Comparison of ENCODE assay signal across 8 cellular contexts in genomic region chr2:158457826-158458616, GRCh38. TPM values are rescaled to one million over a fixed set of nuclear protein-coding genes. Genes with fewer than 3 reads are reported as not detected.
DNase-seq lines count a peak whose midpoint lies in the region; ATAC-seq, FAIRE-seq and TF ChIP-seq lines count a peak whose summit lies in the region.

No MANE protein-coding gene starts in this region.

- peaks cover 10 to 41% (median 32%) of the 10 kb centered on the region in 4 donors for H3K4me1 Mint-ChIP-seq in CD4-positive, CD25-positive, alpha-beta regulatory T cell
- peaks cover 28% of the 10 kb centered on the region for H3K4me1 Mint-ChIP-seq in neural crest cell

- H3K27ac ChIP-seq in CD4-positive, CD25-positive, alpha-beta regulatory T cell (ENCODE audit: insufficient read depth, low read length, poor library complexity, severe bottlenecking), result peak overlapping the region; percentile 70
- peak overlapping the region; percentile 82 to 84 for H3K27ac ChIP-seq in thoracic aorta

- no peak for FAIRE-seq in frontal cortex (lab: Jason Lieb, UNC)

- H3K4me3 ChIP-seq in CD4-positive, CD25-positive, alpha-beta regulatory T cell (ENCODE audit: low read depth, low read length), result peak overlapping the region; percentile 78
- peak overlapping the region; percentile 93 for H3K4me3 ChIP-seq in thoracic aorta

- no peaks in the 10 kb centered on the region for H3K27me3 ChIP-seq in CD4-positive, CD25-positive, alpha-beta regulatory T cell (ENCODE audit: control insufficient read depth, insufficient read depth, low read length)
- no peaks in the 10 kb centered on the region for H3K27me3 ChIP-seq in thoracic aorta (replicated peaks; ENCODE audit: insufficient read depth)

- no peaks in the 10 kb centered on the region for H3K36me3 ChIP-seq in CD4-positive, CD25-positive, alpha-beta regulatory T cell (ENCODE audit: control insufficient read depth, insufficient read depth, low read length)
- no peaks in the 10 kb centered on the region for H3K36me3 ChIP-seq in thoracic aorta

- no peaks in the 10 kb centered on the region for H3K9me3 Mint-ChIP-seq in CD4-positive, CD25-positive, alpha-beta regulatory T cell
- H3K9me3 Mint-ChIP-seq in neural crest cell, result no peaks in the 10 kb centered on the region

- no peaks in the 10 kb centered on the region for H3K9me3 ChIP-seq in CD4-positive, CD25-positive, alpha-beta regulatory T cell (ENCODE audit: control insufficient read depth in 2 of 2, low read length in 2 of 2)
- H3K9me3 ChIP-seq in thoracic aorta, result no peaks in the 10 kb centered on the region

- H3K27ac Mint-ChIP-seq in CD4-positive, CD25-positive, alpha-beta regulatory T cell, result peak overlapping the region; percentile 52 to 90 (median 85)
- peak overlapping the region; percentile 95 for H3K27ac Mint-ChIP-seq in neural crest cell (ENCODE audit: unreplicated experiment)

- peak; percentile 49 to 74 (median 70) for DNase-seq in CD4-positive, CD25-positive, alpha-beta regulatory T cell
- DNase-seq in NOMO-1 treated with dmso at 0.1 percent for 144 hours (lab: John Stamatoyannopoulos, UW; ENCODE audit: unreplicated experiment) (peak; percentile 54), frontal cortex (ENCODE audit: low spot score in 2 of 2) (peak; percentile 35 to 55), neural crest cell (ENCODE audit: low read depth, low spot score) (peak; percentile 56), thoracic aorta (ENCODE audit: low spot score) (peak; percentile 13)
- peak; percentile 48 for DNase-seq in activated T-helper 9 cell treated with anti-CD3 and anti-CD28 coated beads, Interleukin-2, amount 50 U/mL, for 16 hours (ENCODE audit: low read depth)

- ATAC-seq in CD4-positive, CD25-positive, alpha-beta regulatory T cell (ENCODE audit: low read depth in 2 of 2), result peak; percentile 57
- ATAC-seq in GM19025 (IDR thresholded peaks at IDR 0.05; ENCODE audit: low read depth, unreplicated experiment) (peak; percentile 42), HG03196 (IDR thresholded peaks at IDR 0.05; ENCODE audit: unreplicated experiment) (peak; percentile 54), thoracic aorta (ENCODE audit: insufficient number of reproducible peaks, low FRiP score, low read depth) (peak; percentile 35)

- TF ChIP-seq CTCF in neural crest cell (conservative IDR thresholded peaks at IDR 0.05) (peak; percentile 60), thoracic aorta (IDR thresholded peaks at IDR 0.05) (peak; percentile 54)

- no peaks in the 10 kb centered on the region for H3K36me3 Mint-ChIP-seq in CD4-positive, CD25-positive, alpha-beta regulatory T cell
- H3K36me3 Mint-ChIP-seq in neural crest cell (ENCODE audit: low read depth), result no peaks in the 10 kb centered on the region

- H3K27me3 Mint-ChIP-seq in CD4-positive, CD25-positive, alpha-beta regulatory T cell, result peaks cover 10% of the 10 kb centered on the region
- H3K27me3 Mint-ChIP-seq in neural crest cell (ENCODE audit: low read depth), result peaks cover 14% of the 10 kb centered on the region

- H3K4me1 ChIP-seq in CD4-positive, CD25-positive, alpha-beta regulatory T cell (ENCODE audit: control insufficient read depth, insufficient read depth, low read length, poor library complexity, severe bottlenecking), result peaks cover 29% of the 10 kb centered on the region
- H3K4me1 ChIP-seq in thoracic aorta (ENCODE audit: control insufficient read depth in 1 of 2, low read depth in 2 of 2), result peaks cover 0 to 20% of the 10 kb centered on the region in 2 donors

- peak overlapping the region; percentile 90 to 97 (median 93) for H3K4me3 Mint-ChIP-seq in CD4-positive, CD25-positive, alpha-beta regulatory T cell
- H3K4me3 Mint-ChIP-seq in neural crest cell, result peak overlapping the region; percentile 97

RNA-seq across cellular contexts. Expression of gene PKP4, which starts 1.3 kb away (rescaled TPM):
- total RNA-seq in CD4-positive, CD25-positive, alpha-beta regulatory T cell, result 21.9 TPM
- 10 to 100 TPM in 1 of 4 donors, 1 to 10 TPM in 3; 1.9 to 17.4 (median 3.4) TPM for polyA plus RNA-seq in CD4-positive, CD25-positive, alpha-beta regulatory T cell
- total RNA-seq in frontal cortex (103 TPM), neural crest cell (42.7 and 52.7 TPM in 2 replicates), thoracic aorta (10 to 100 TPM; 28.0 to 49.1 TPM)

RNA-seq across cellular contexts. Expression of gene CCDC148, which starts 1.5 kb away (rescaled TPM):
- total RNA-seq in CD4-positive, CD25-positive, alpha-beta regulatory T cell, result not detected
- not detected for polyA plus RNA-seq in CD4-positive, CD25-positive, alpha-beta regulatory T cell
- total RNA-seq in frontal cortex (32.6 TPM), neural crest cell (1.4 and 1.8 TPM in 2 replicates), thoracic aorta (under 1 TPM in 1 of 2 donors, not detected in 1; 0.71 TPM)

Comparison
In these comparisons a context has a peak if more than half of its experiments do, and no peak if none do; other contexts are left out.
1. Peak in every context shown above with its lines: DNase-seq, ATAC-seq, H3K4me3 ChIP-seq and H3K27ac ChIP-seq.
2. DNase-seq: peak in every context shown above with its lines; median percentile 70 in CD4-positive, CD25-positive, alpha-beta regulatory T cell; 56 in neural crest cell; 54 in NOMO-1 treated with dmso at 0.1 percent for 144 hours; 48 in activated T-helper 9 cell treated with anti-CD3 and anti-CD28 coated beads, Interleukin-2, amount 50 U/mL, for 16 hours; 45 in frontal cortex; 13 in thoracic aorta.
3. RNA of gene CCDC148, which starts 1.5 kb away (total RNA-seq): 32.6 TPM in frontal cortex (single experiment); 1.4 to 1.8 TPM in neural crest cell, 0.71 TPM in thoracic aorta and not detected in CD4-positive, CD25-positive, alpha-beta regulatory T cell (single experiment); every median in the first group is over 10 times any median in the second.